Comparison of ENCODE assay signal across 11 cellular contexts in the genomic region with DNA sequence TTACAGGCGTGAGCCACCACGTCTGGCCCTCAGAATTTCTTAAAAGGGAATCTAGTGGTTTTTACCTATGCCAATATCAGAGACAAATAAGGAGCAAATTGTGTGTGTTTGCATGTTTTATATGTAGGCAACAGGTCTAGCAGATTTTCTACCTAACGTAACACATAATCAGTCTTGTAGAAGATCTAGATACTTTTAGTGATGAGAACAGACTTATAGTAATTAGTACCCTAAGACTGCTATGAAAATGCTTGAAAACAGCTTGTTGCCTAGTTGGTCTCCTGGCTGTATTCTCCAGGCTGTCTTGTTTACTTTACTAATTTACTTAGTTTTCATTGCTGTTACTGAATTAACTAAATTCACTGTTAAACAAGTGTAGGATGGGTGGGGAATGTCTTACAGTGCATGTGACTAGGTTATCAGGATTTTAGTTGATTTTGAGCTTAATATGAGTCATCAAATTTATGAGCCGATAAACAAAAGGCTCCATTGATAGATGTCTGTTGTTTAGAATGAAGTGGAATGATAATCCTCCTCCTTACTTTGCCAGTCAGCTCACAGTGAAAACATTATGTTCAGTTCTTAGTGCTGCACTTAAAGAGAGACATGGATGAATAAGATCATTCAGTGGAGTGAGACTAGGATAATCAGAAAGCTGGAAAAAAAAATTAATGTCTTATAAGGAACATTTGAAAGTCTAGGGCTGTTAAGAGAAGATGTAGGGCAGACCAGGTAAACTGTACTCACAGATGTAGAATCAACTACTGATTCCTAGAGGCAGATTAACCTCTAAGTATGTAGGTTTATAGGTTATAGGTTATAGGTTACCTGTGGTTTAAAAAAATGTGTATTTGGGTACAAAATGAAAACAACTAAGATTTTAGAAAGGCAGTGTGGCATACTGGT. TPM values are rescaled to one million over a fixed set of nuclear protein-coding genes. Genes with fewer than 3 reads are reported as not detected.
DNase-seq lines count a peak whose midpoint lies in the region; ATAC-seq, FAIRE-seq and TF ChIP-seq lines count a peak whose summit lies in the region.
"Had no signal": no experiment of that assay in that cellular context is flagged by ENCODE, and none has a peak within 500 bp of the region (broad histone marks: within the 10 kb centered on the region; RNA-seq: fewer than 3 reads in every experiment).

No MANE protein-coding gene starts in this region.

- H2AFZ ChIP-seq in HCT116 (ENCODE audit: low read depth, low read length, poor library complexity, severe bottlenecking): no peak overlapping the region
- no peak overlapping the region for H2AFZ ChIP-seq in smooth muscle cell (ENCODE audit: low read depth)

- H3K36me3 ChIP-seq in HCT116 (ENCODE audit: control insufficient read depth in 1 of 2, insufficient read depth in 2 of 2, low read length in 2 of 2) (peaks cover 2 to 6% of the 10 kb centered on the region in 2 experiments; a peak in 2 of 4 replicates), smooth muscle cell (ENCODE audit: low read depth) (no peaks in the 10 kb centered on the region), kidney (ENCODE audit: control insufficient read depth in 1 of 2, insufficient read depth in 2 of 2, low read length in 2 of 2) (no peaks in the 10 kb centered on the region), psoas muscle (ENCODE audit: insufficient read depth in 1 of 2, low read depth in 1 of 2) (peaks cover 0 to 22% of the 10 kb centered on the region in 2 donors)

- H3K4me1 ChIP-seq in HCT116 (ENCODE audit: control insufficient read depth in 1 of 2, insufficient read depth in 2 of 2, low read length in 2 of 2): peaks cover 39 to 46% of the 10 kb centered on the region in 2 experiments
- H3K4me1 ChIP-seq in smooth muscle cell (ENCODE audit: low read depth): peaks cover 19% of the 10 kb centered on the region
- H3K4me1 ChIP-seq in kidney (ENCODE audit: control insufficient read depth in 1 of 2, insufficient read depth in 1 of 2, low read depth in 1 of 2, low read length in 2 of 2): no peaks in the 10 kb centered on the region
- no peaks in the 10 kb centered on the region for H3K4me1 ChIP-seq in psoas muscle

- in situ Hi-C loops in SK-MEL-5 (cut with HindIII; ENCODE audit: low pct_unique_long_range_greater_than_20kb, low sequenced_read_pairs): no loop called here

- H3K9ac ChIP-seq in HCT116 (ENCODE audit: low read length) (peak overlapping the region; percentile 52), smooth muscle cell (ENCODE audit: low read depth) (peak overlapping the region; percentile 46), kidney (ENCODE audit: low read length in 2 of 2) (no peak overlapping the region)

- peak overlapping the region; percentile 86 for H3K27ac ChIP-seq in HCT116 (ENCODE audit: low read depth, low read length)
- H3K27ac ChIP-seq in smooth muscle cell (ENCODE audit: low read depth): peak overlapping the region; percentile 83
- H3K27ac ChIP-seq in kidney (ENCODE audit: low read depth in 2 of 2, low read length in 2 of 2): no peak overlapping the region
- no peak overlapping the region for H3K27ac ChIP-seq in psoas muscle
- H3K27ac ChIP-seq: WERI-Rb-1 had no signal

- no peak for FAIRE-seq in kidney (lab: Jason Lieb, UNC)

- DNase-seq in HCT116 (ENCODE audit: low read depth, low spot score) (peak; percentile 83), SK-MEL-5 (ENCODE audit: low read depth, low spot score) (peak; percentile 97), foreskin fibroblast (peak; percentile 18 to 54), smooth muscle cell (lab: John Stamatoyannopoulos, UW; ENCODE audit: unreplicated experiment) (no peak), cerebellum (ENCODE audit: low spot score) (no peak), kidney (no peak), psoas muscle (no peak)
- DNase-seq: activated naive CD4-positive, alpha-beta T cell treated with anti-CD3 and anti-CD28 coated beads for 36 hours; KBM-7; WERI-Rb-1 had no signal

- no peaks in the 10 kb centered on the region for H3K9me2 ChIP-seq in HCT116 (ENCODE audit: insufficient read depth)

- BruUV-seq in HCT116 (replicated peaks; lab: Mats Ljungman, UMichigan): TSS peak; percentile 31

- H3K4me3 ChIP-seq in HCT116 (replicated peaks in 1 of 2; ENCODE audit: low read depth in 1 of 2, low read length in 2 of 2) (peak overlapping the region in 1 of 2 experiments; percentile 24; a peak in 3 of 4 replicates), foreskin fibroblast (ENCODE audit: low read depth in 1 of 2, low read length in 2 of 2) (no peak overlapping the region), smooth muscle cell (peak overlapping the region; percentile 4), kidney (ENCODE audit: low read length in 2 of 2) (no peak overlapping the region), psoas muscle (no peak overlapping the region)

- POLR2A ChIA-PET in HCT116 (lab: Charles Lee): interaction anchor here (0.9 to 1.6 kb wide), 3 partner anchors 10 to 23 kb away, joined by 3 to 6 read pairs (median 3); a partner anchor contains a TSS

- H3K27me3 ChIP-seq in HCT116 (ENCODE audit: insufficient read depth, low read length) (no peaks in the 10 kb centered on the region), smooth muscle cell (ENCODE audit: low read depth) (no peaks in the 10 kb centered on the region), psoas muscle (ENCODE audit: insufficient read depth in 3 of 3, low read length in 2 of 3) (no peaks in the 10 kb centered on the region)

- TF ChIP-seq CTCF in HCT116 (IDR thresholded peaks at IDR 0.05 in 2 of 3, conservative IDR thresholded peaks at IDR 0.05 in 1 of 3; ENCODE audit: borderline replicate concordance in 1 of 3, insufficient read depth in 1 of 3, low read depth in 2 of 3, low read length in 2 of 3) (no peak), foreskin fibroblast (IDR thresholded peaks at IDR 0.05; ENCODE audit: low read depth, low read length) (no peak), smooth muscle cell (IDR thresholded peaks at IDR 0.05; ENCODE audit: borderline replicate concordance, insufficient read depth, poor library complexity, severe bottlenecking) (no peak), kidney (IDR thresholded peaks at IDR 0.05; ENCODE audit: borderline replicate concordance, extremely low read depth, insufficient read depth) (no peak), psoas muscle (IDR thresholded peaks at IDR 0.05) (no peak)

- ATAC-seq in HCT116: peak; percentile 83
- ATAC-seq in GM21526 (IDR thresholded peaks at IDR 0.05; ENCODE audit: low FRiP score, unreplicated experiment): no peak
- no peak for ATAC-seq in psoas muscle

- intact Hi-C loops in HCT116 (cut with micrococcal nuclease) (no loop called here), kidney (cut with DNase I) (no loop called here), psoas muscle (cut with DNase I) (loop anchor here in 1 of 2 donors (5.0 kb wide), 1 partner anchor 35 kb away; no protein-coding TSS in a partner anchor)

- H4K20me1 ChIP-seq in HCT116 (ENCODE audit: insufficient read depth) (no peaks in the 10 kb centered on the region), smooth muscle cell (ENCODE audit: low read depth) (peaks cover 6% of the 10 kb centered on the region)

- RAD21 ChIA-PET in HCT116 (lab: Charles Lee; ENCODE audit: low non-redundant PET in 1 of 2, low total read pairs in 2 of 2, uncharacterized antibody in 2 of 2, unreplicated experiment in 2 of 2): interaction anchor here (0.9 kb wide), 2 partner anchors 26 to 139 kb away, joined by 3 read pairs; no protein-coding TSS in a partner anchor

- no peak; the same call in 1 of the 2 replicates for TF ChIP-seq RAD21 in HCT116 (IDR thresholded peaks at IDR 0.05; ENCODE audit: low read depth)

- H3K4me2 ChIP-seq in HCT116 (ENCODE audit: low read length) (peak overlapping the region; percentile 58), smooth muscle cell (peak overlapping the region; percentile 76)

- TF ChIP-seq POLR2A in HCT116 (IDR thresholded peaks at IDR 0.05; ENCODE audit: borderline replicate concordance, extremely low read depth, insufficient read depth, insufficient read length): no peak

- H3K79me2 ChIP-seq in HCT116 (ENCODE audit: insufficient read depth, low read length) (peaks cover 97% of the 10 kb centered on the region), smooth muscle cell (ENCODE audit: low read depth) (peaks cover 40% of the 10 kb centered on the region)

- H3K9me3 ChIP-seq in HCT116 (ENCODE audit: control insufficient read depth in 1 of 2, insufficient read depth in 1 of 2, low read depth in 1 of 2, low read length in 2 of 2) (no peaks in the 10 kb centered on the region), smooth muscle cell (replicated peaks; ENCODE audit: low read depth) (no peaks in the 10 kb centered on the region), kidney (ENCODE audit: control insufficient read depth in 1 of 2, low read length in 2 of 2) (no peaks in the 10 kb centered on the region), psoas muscle (no peaks in the 10 kb centered on the region)

- WGBS in smooth muscle cell (ENCODE audit: low lambda C conversion rate): 53% methylated on average over 4 of the region's 4 CpGs
- WGBS in psoas muscle, 3 donors: 72 to 83% (median 75%) methylated on average over 4 of the region's 4 CpGs

- H3F3A ChIP-seq in smooth muscle cell (ENCODE audit: low read depth): peaks cover 15% of the 10 kb centered on the region

- CTCF ChIA-PET in HCT116 (lab: Charles Lee): interaction anchor here (0.9 kb wide), 2 partner anchors 19 to 139 kb away, joined by 3 to 4 read pairs; no protein-coding TSS in a partner anchor

TF ChIP-seq in HCT116, 20 proteins besides CTCF, POLR2A, EP300 and RAD21 (continues in another document):
- TF ChIP-seq CEBPB (IDR thresholded peaks at IDR 0.05; ENCODE audit: low read depth) (no peak), JUND (IDR thresholded peaks at IDR 0.05) (peak; percentile 88), FOSL1 (IDR thresholded peaks at IDR 0.05; ENCODE audit: low read depth) (peak; percentile 87)

RNA-seq across cellular contexts. Expression of a gene that starts 22.4 kb away (rescaled TPM):
- total RNA-seq in HCT116 (2021; ENCODE audit: unreplicated experiment): 40.1 TPM
- polyA plus RNA-seq in HCT116 (2012): 15.3 and 19.9 TPM in 2 replicates
- 67.7 TPM in 2 replicates for total RNA-seq in SK-MEL-5 (2014; rRNA removed; shearing (Covaris generic))
- 37.7 and 47.2 TPM in 2 replicates for polyA plus RNA-seq in SK-MEL-5 (2015; cell fraction: cytosol; rRNA removed)
- polyA plus RNA-seq in SK-MEL-5 (2015; cell fraction: nucleus; rRNA removed): 16.3 and 23.0 TPM in 2 replicates
- 25.3 and 28.1 TPM in 2 replicates for total RNA-seq in smooth muscle cell
- polyA plus RNA-seq in smooth muscle cell: 11.2 and 14.6 TPM in 2 replicates
- total RNA-seq in cerebellum: 17.6 TPM
- total RNA-seq in kidney: 16.6 TPM
- polyA plus RNA-seq in kidney (ENCODE audit: insufficient read depth, low read depth, low replicate concordance): 17.3 TPM
- 10 to 100 TPM; 12.9 to 23.2 (median 15.4) TPM for total RNA-seq in psoas muscle
- 10 to 100 TPM; 19.2 to 23.5 (median 23.0) TPM for polyA plus RNA-seq in psoas muscle

RNA-seq across cellular contexts. Expression of a gene that starts 58.2 kb away (rescaled TPM):
- total RNA-seq in HCT116 (2021; ENCODE audit: unreplicated experiment): not detected
- polyA plus RNA-seq in HCT116 (2012): not detected in 2 replicates
- total RNA-seq in SK-MEL-5 (2014; rRNA removed; shearing (Covaris generic)): 0.08 and 0.34 TPM in 2 replicates
- polyA plus RNA-seq in SK-MEL-5 (2015; cell fraction: cytosol; rRNA removed): 0.10 and 0.56 TPM in 2 replicates
- 0.70 and 2.7 TPM in 2 replicates for polyA plus RNA-seq in SK-MEL-5 (2015; cell fraction: nucleus; rRNA removed)
- not detected in 2 replicates for total RNA-seq in smooth muscle cell
- polyA plus RNA-seq in smooth muscle cell: 0.46 TPM in 1 of 2 replicates, not detected in the other
- total RNA-seq in cerebellum: 0.91 TPM
- 0.22 TPM for total RNA-seq in kidney
- 0.34 TPM for polyA plus RNA-seq in kidney (ENCODE audit: insufficient read depth, low read depth, low replicate concordance)
- total RNA-seq in psoas muscle: not detected
- polyA plus RNA-seq in psoas muscle: under 1 TPM in 1 of 3 donors, not detected in 2; 0.08 TPM
- total RNA-seq: activated naive CD4-positive, alpha-beta T cell treated with anti-CD3 and anti-CD28 coated beads for 36 hours had no signal

Comparison
In these comparisons a context has a peak if more than half of its experiments do, and no peak if none do; other contexts are left out.
1. DNase-seq: peak in HCT116 (single experiment), SK-MEL-5 (single experiment) and foreskin fibroblast (2 of 2); none in smooth muscle cell (single experiment), cerebellum (single experiment), kidney (single experiment) and psoas muscle (0 of 2).
2. H3K27ac ChIP-seq: peak in HCT116 (single experiment) and smooth muscle cell (single experiment); none in kidney (0 of 2) and psoas muscle (single experiment).
3. H3K9ac ChIP-seq: peak in HCT116 (single experiment) and smooth muscle cell (single experiment); none in kidney (0 of 2).